ENCODE assay signal across 13 cellular contexts in genomic region chr10:29619273-29619672, GRCh38. TPM values are rescaled to one million over a fixed set of nuclear protein-coding genes. Genes with fewer than 3 reads are reported as not detected.
DNase-seq lines count a peak whose midpoint lies in the region; ATAC-seq, FAIRE-seq and TF ChIP-seq lines count a peak whose summit lies in the region.
"Had no signal": no experiment of that assay in that cellular context is flagged by ENCODE, and none has a peak within 500 bp of the region (broad histone marks: within the 10 kb centered on the region; RNA-seq: fewer than 3 reads in every experiment).

No MANE protein-coding gene starts in this region.

- DNase-seq in DMS53 (lab: John Stamatoyannopoulos, UW) (peak; percentile 84), SHP77 treated with DMSO at 0.1 percent for 48 hours (lab: John Stamatoyannopoulos, UW) (peak; percentile 24), glomerular visceral epithelial cell (ENCODE audit: extremely low spot score) (peak; percentile 28), progenitor cell of endocrine pancreas (ENCODE audit: low spot score, unreplicated experiment) (no peak), frontal cortex (ENCODE audit: low spot score in 2 of 2) (no peak), NCI-H2171 (lab: John Stamatoyannopoulos, UW) (no peak)
- no peak for DNase-seq in CD4-positive, alpha-beta T cell
- no peak for DNase-seq in naive thymus-derived CD8-positive, alpha-beta T cell
- DNase-seq: DND-41, hippocampal formation, NCI-H1930, T-helper 9 cell had no signal

- H3K27ac ChIP-seq in CD4-positive, alpha-beta T cell (ENCODE audit: low read depth, low read length), result no peak overlapping the region

- peaks cover 40% of the 10 kb centered on the region for H3K4me1 Mint-ChIP-seq in progenitor cell of endocrine pancreas (ENCODE audit: low read depth)
- peaks cover 21% of the 10 kb centered on the region for H3K4me1 Mint-ChIP-seq in CD4-positive, alpha-beta T cell (ENCODE audit: low read depth)
- H3K4me1 Mint-ChIP-seq in naive thymus-derived CD8-positive, alpha-beta T cell, result peaks cover 14 to 22% (median 17%) of the 10 kb centered on the region in 4 donors

- CTCF ChIA-PET in CD4-positive, alpha-beta T cell (lab: Charles Lee), result interaction anchor here (1.0 kb wide), 1 partner anchor 9 kb away, joined by 3 read pairs; no protein-coding TSS in a partner anchor

- no peak for ATAC-seq in CD4-positive, alpha-beta T cell (ENCODE audit: poor library complexity)
- no peak for ATAC-seq in naive thymus-derived CD8-positive, alpha-beta T cell

- peaks cover 6% of the 10 kb centered on the region for H3K9me3 Mint-ChIP-seq in progenitor cell of endocrine pancreas (ENCODE audit: low read depth)
- no peaks in the 10 kb centered on the region for H3K9me3 Mint-ChIP-seq in CD4-positive, alpha-beta T cell
- peaks cover 0 to 2% (median 0%) of the 10 kb centered on the region in 9 donors for H3K9me3 Mint-ChIP-seq in naive thymus-derived CD8-positive, alpha-beta T cell
- H3K9me3 Mint-ChIP-seq: activated naive CD4-positive, alpha-beta T cell treated with anti-CD3 and anti-CD28 coated beads, Interleukin-2, amount 50 U/mL, for 24 hours had no signal

- FAIRE-seq in frontal cortex (lab: Jason Lieb, UNC), result no peak

- peak overlapping the region; percentile 92 for H3K27ac Mint-ChIP-seq in progenitor cell of endocrine pancreas
- H3K27ac Mint-ChIP-seq in CD4-positive, alpha-beta T cell, result no peak overlapping the region
- H3K27ac Mint-ChIP-seq in naive thymus-derived CD8-positive, alpha-beta T cell, result no peak overlapping the region
- H3K27ac Mint-ChIP-seq: activated naive CD4-positive, alpha-beta T cell treated with anti-CD3 and anti-CD28 coated beads, Interleukin-2, amount 50 U/mL, for 24 hours had no signal

- peaks cover 10% of the 10 kb centered on the region for H3K36me3 Mint-ChIP-seq in progenitor cell of endocrine pancreas (ENCODE audit: insufficient read depth)
- no peaks in the 10 kb centered on the region for H3K36me3 Mint-ChIP-seq in CD4-positive, alpha-beta T cell (ENCODE audit: low read depth)
- H3K36me3 Mint-ChIP-seq in naive thymus-derived CD8-positive, alpha-beta T cell, result peaks cover 0 to 3% (median 2%) of the 10 kb centered on the region in 3 donors

- no peaks in the 10 kb centered on the region for H3K27me3 Mint-ChIP-seq in progenitor cell of endocrine pancreas
- no peaks in the 10 kb centered on the region for H3K27me3 Mint-ChIP-seq in CD4-positive, alpha-beta T cell
- no peaks in the 10 kb centered on the region for H3K27me3 Mint-ChIP-seq in naive thymus-derived CD8-positive, alpha-beta T cell
- H3K27me3 Mint-ChIP-seq: activated naive CD4-positive, alpha-beta T cell treated with anti-CD3 and anti-CD28 coated beads, Interleukin-2, amount 50 U/mL, for 24 hours had no signal

- H3K9me3 ChIP-seq in CD4-positive, alpha-beta T cell (ENCODE audit: control insufficient read depth, low read length), result no peaks in the 10 kb centered on the region

- POLR2A ChIA-PET in CD4-positive, alpha-beta T cell (lab: Charles Lee), result no interaction called here
- POLR2A ChIA-PET in naive thymus-derived CD8-positive, alpha-beta T cell (lab: Charles Lee), result no interaction called here

- no peaks in the 10 kb centered on the region for H3K27me3 ChIP-seq in CD4-positive, alpha-beta T cell (ENCODE audit: control insufficient read depth, insufficient read depth, low read length)

- H3K4me3 Mint-ChIP-seq in progenitor cell of endocrine pancreas (ENCODE audit: low read depth), result no peak overlapping the region
- no peak overlapping the region for H3K4me3 Mint-ChIP-seq in CD4-positive, alpha-beta T cell
- no peak overlapping the region for H3K4me3 Mint-ChIP-seq in naive thymus-derived CD8-positive, alpha-beta T cell
- H3K4me3 Mint-ChIP-seq: activated naive CD4-positive, alpha-beta T cell treated with anti-CD3 and anti-CD28 coated beads, Interleukin-2, amount 50 U/mL, for 24 hours had no signal

- no peak for TF ChIP-seq CTCF in progenitor cell of endocrine pancreas (IDR thresholded peaks at IDR 0.05; ENCODE audit: unreplicated experiment)
- TF ChIP-seq CTCF in CD4-positive, alpha-beta T cell (IDR thresholded peaks at IDR 0.05), result no peak

- intact Hi-C loops in CD4-positive, alpha-beta T cell (cut with DNase I, micrococcal nuclease), result no loop called here

RNA-seq across cellular contexts. Expression of gene SVIL, which starts 15.5 kb away (rescaled TPM):
- total RNA-seq in progenitor cell of endocrine pancreas (88.2 and 98.8 TPM in 2 replicates), frontal cortex (16.7 TPM)
- 10 to 100 TPM; 38.5 to 40.3 TPM for total RNA-seq in CD4-positive, alpha-beta T cell
- total RNA-seq in naive thymus-derived CD8-positive, alpha-beta T cell, result 10 to 100 TPM; 14.9 to 15.7 TPM
- polyA plus RNA-seq in naive thymus-derived CD8-positive, alpha-beta T cell, result 10 to 100 TPM in 1 of 3 donors, 1 to 10 TPM in 2; 6.8 to 12.6 (median 8.9) TPM

Comparison
In these comparisons a context has a peak if more than half of its experiments do, and no peak if none do; other contexts are left out.
1. DNase-seq: peak in DMS53 (single experiment), SHP77 treated with DMSO at 0.1 percent for 48 hours (single experiment) and glomerular visceral epithelial cell (single experiment); none in progenitor cell of endocrine pancreas (single experiment), CD4-positive, alpha-beta T cell (0 of 10), naive thymus-derived CD8-positive, alpha-beta T cell (0 of 10), frontal cortex (0 of 2) and NCI-H2171 (single experiment).